8 cellular contexts compared by ENCODE assay signal in genomic region chr17:29590979-29591736, GRCh38. TPM values are rescaled to one million over a fixed set of nuclear protein-coding genes. Genes with fewer than 3 reads are reported as not detected.
DNase-seq lines count a peak whose midpoint lies in the region; ATAC-seq and TF ChIP-seq lines count a peak whose summit lies in the region.

No MANE protein-coding gene starts in this region.

- 1 to 2% methylated on average over 19 to 23 of the region's 38 CpGs for WGBS in mesodermal cell (ENCODE audit: insufficient coverage in 2 of 2), 2 experiments

- H3K27me3 ChIP-seq in duodenal mucosa (ENCODE audit: control insufficient read depth in 1 of 2, insufficient read depth in 2 of 2, low read length in 2 of 2) (no peaks in the 10 kb centered on the region), tibial artery (no peaks in the 10 kb centered on the region)

- no peaks in the 10 kb centered on the region for H3K36me3 Mint-ChIP-seq in T-helper 17 cell (ENCODE audit: low read depth)

- peaks cover 49 to 51% of the 10 kb centered on the region in 2 donors for H3K4me1 ChIP-seq in duodenal mucosa (ENCODE audit: control insufficient read depth in 1 of 2, insufficient read depth in 2 of 2, low read length in 2 of 2)
- H3K4me1 ChIP-seq in mesodermal cell (ENCODE audit: control insufficient read depth, insufficient read depth, low read length, poor library complexity, severe bottlenecking) = peaks cover 53% of the 10 kb centered on the region
- H3K4me1 ChIP-seq in tibial artery = peaks cover 0 to 69% (median 63%) of the 10 kb centered on the region in 4 donors

- H3K27ac Mint-ChIP-seq in T-helper 17 cell = no peak overlapping the region

- no peaks in the 10 kb centered on the region for H3K27me3 Mint-ChIP-seq in T-helper 17 cell

- H3K4me3 Mint-ChIP-seq in T-helper 17 cell = peak overlapping the region; percentile 89

- TF ChIP-seq CTCF in tibial artery (IDR thresholded peaks at IDR 0.05) = no peak

- H3K36me3 ChIP-seq in duodenal mucosa (ENCODE audit: control insufficient read depth in 1 of 2, insufficient read depth in 2 of 2, low read length in 2 of 2) (no peaks in the 10 kb centered on the region), mesodermal cell (ENCODE audit: control insufficient read depth, insufficient read depth, low read length) (peaks cover 9% of the 10 kb centered on the region), tibial artery (no peaks in the 10 kb centered on the region)

- H3K4me3 ChIP-seq in Jurkat, Clone E6-1 (ENCODE audit: low read length) = peak overlapping the region; percentile 87
- H3K4me3 ChIP-seq in duodenal mucosa (ENCODE audit: low read depth in 1 of 2, low read length in 2 of 2) (peak overlapping the region; percentile 55 to 58), mesodermal cell (ENCODE audit: extremely low read depth, insufficient read depth, low read length, poor library complexity, severe bottlenecking) (peak overlapping the region; percentile 41), tibial artery (peak overlapping the region; percentile 74)

- DNase-seq in DMS 273 (lab: John Stamatoyannopoulos, UW; ENCODE audit: unreplicated experiment) = peak; percentile 94
- DNase-seq in Jurkat, Clone E6-1 (ENCODE audit: low read depth, low spot score) = no peak
- no peak for DNase-seq in T-helper 17 cell
- DNase-seq in tibial artery = peak in 1 of 2 donors; percentile 63
- no peak for DNase-seq in UCSD-AML1 (lab: John Stamatoyannopoulos, UW; ENCODE audit: unreplicated experiment)

- no peak overlapping the region for H3K27ac ChIP-seq in duodenal mucosa (ENCODE audit: low read depth, low read length)
- H3K27ac ChIP-seq in mesodermal cell (ENCODE audit: low read depth, low read length, severe bottlenecking) = no peak overlapping the region
- H3K27ac ChIP-seq in tibial artery = peak overlapping the region; percentile 77 to 86

- no peak overlapping the region for H3K9ac ChIP-seq in duodenal mucosa (ENCODE audit: low read depth in 1 of 2, low read length in 2 of 2)

- H3K9me3 ChIP-seq in T-helper 17 cell (ENCODE audit: control insufficient read depth, low read length, poor library complexity, severe bottlenecking) = no peaks in the 10 kb centered on the region
- H3K9me3 ChIP-seq in duodenal mucosa (ENCODE audit: control insufficient read depth in 1 of 2, low read length in 2 of 2) = no peaks in the 10 kb centered on the region
- H3K9me3 ChIP-seq in mesodermal cell (ENCODE audit: control insufficient read depth, low read length) = no peaks in the 10 kb centered on the region
- no peaks in the 10 kb centered on the region for H3K9me3 ChIP-seq in tibial artery

- ATAC-seq in T-helper 17 cell = no peak
- no peak for ATAC-seq in GM21390 (IDR thresholded peaks at IDR 0.05; ENCODE audit: unreplicated experiment)

- intact Hi-C loops in tibial artery (cut with DNase I; ENCODE audit: low total_unique reads) = loop anchor here (10.0 kb wide), 1 partner anchor 766 kb away; no protein-coding TSS in a partner anchor

- H3K4me1 Mint-ChIP-seq in T-helper 17 cell = peaks cover 43% of the 10 kb centered on the region

RNA-seq across cellular contexts. Expression of gene GIT1, which starts 1.7 kb away (rescaled TPM):
- 65.7 TPM for polyA plus RNA-seq in Jurkat, Clone E6-1 (2012; ENCODE audit: insufficient read depth, insufficient read length)
- 10 to 100 TPM; 45.4 to 48.3 TPM for total RNA-seq in T-helper 17 cell
- 57.7 TPM for polyA plus RNA-seq in mesodermal cell (2013, experiment 1 of 2)
- polyA plus RNA-seq in mesodermal cell (2013, experiment 2 of 2) = 43.1 TPM

RNA-seq across cellular contexts. Expression of gene ANKRD13B, which starts 1.8 kb away (rescaled TPM):
- polyA plus RNA-seq in Jurkat, Clone E6-1 (2012; ENCODE audit: insufficient read depth, insufficient read length) = 41.1 TPM
- total RNA-seq in T-helper 17 cell = 1 to 10 TPM; 5.9 to 7.9 TPM
- polyA plus RNA-seq in mesodermal cell (2013, experiment 1 of 2) = 10.7 TPM
- polyA plus RNA-seq in mesodermal cell (2013, experiment 2 of 2) = 5.9 TPM

RNA-seq across cellular contexts. Expression of gene TP53I13, which starts 22.7 kb away (rescaled TPM):
- polyA plus RNA-seq in Jurkat, Clone E6-1 (2012; ENCODE audit: insufficient read depth, insufficient read length) = 53.2 TPM
- 10 to 100 TPM; 92.2 to 98.6 TPM for total RNA-seq in T-helper 17 cell
- 42.6 TPM for polyA plus RNA-seq in mesodermal cell (2013, experiment 1 of 2)
- 31.8 TPM for polyA plus RNA-seq in mesodermal cell (2013, experiment 2 of 2)

RNA-seq across cellular contexts. Expression of gene ABHD15, which starts 24.3 kb away (rescaled TPM):
- 7.6 TPM for polyA plus RNA-seq in Jurkat, Clone E6-1 (2012; ENCODE audit: insufficient read depth, insufficient read length)
- total RNA-seq in T-helper 17 cell = 10 to 100 TPM; 14.2 to 15.6 TPM
- polyA plus RNA-seq in mesodermal cell (2013, experiment 1 of 2) = 1.4 TPM
- polyA plus RNA-seq in mesodermal cell (2013, experiment 2 of 2) = 1.5 TPM

RNA-seq across cellular contexts. Expression of gene CORO6, which starts 31.6 kb away (rescaled TPM):
- polyA plus RNA-seq in Jurkat, Clone E6-1 (2012; ENCODE audit: insufficient read depth, insufficient read length) = 1.7 TPM
- 1 to 10 TPM; 1.7 to 2.6 TPM for total RNA-seq in T-helper 17 cell
- 21.6 TPM for polyA plus RNA-seq in mesodermal cell (2013, experiment 1 of 2)
- polyA plus RNA-seq in mesodermal cell (2013, experiment 2 of 2) = 16.5 TPM

Comparison
In these comparisons a context has a peak if more than half of its experiments do, and no peak if none do; other contexts are left out.
1. H3K27ac ChIP-seq: peak in tibial artery (2 of 2); none in duodenal mucosa (single experiment) and mesodermal cell (single experiment).
2. Peak in every context shown above with its lines, with median percentiles within 50 percentile points of each other: H3K4me3 ChIP-seq.